21 cellular contexts compared by ENCODE assay signal in genomic region chr5:169064093-169064492, GRCh38.
DNase-seq lines count a peak whose midpoint lies in the region; ATAC-seq, FAIRE-seq and TF ChIP-seq lines count a peak whose summit lies in the region.
"Had no signal": no experiment of that assay in that cellular context is flagged by ENCODE, and none has a peak within 500 bp of the region (broad histone marks: within the 10 kb centered on the region; RNA-seq: fewer than 3 reads in every experiment).

No MANE protein-coding gene starts in this region.

- H3K4me1 Mint-ChIP-seq in stimulated activated naive CD8-positive, alpha-beta T cell treated with anti-CD3 and anti-CD28 coated beads, Interleukin-15, amount 100 ng/mL, for 72 hours, result no peaks in the 10 kb centered on the region
- H3K4me1 Mint-ChIP-seq: stimulated activated effector memory CD8-positive, alpha-beta T cell treated with anti-CD3 and anti-CD28 coated beads, Interleukin-12 subunit alpha, Interleukin-12 subunit beta, amount 100 ng/mL, for 72 hours had no signal

- no peak overlapping the region for H3K4me3 ChIP-seq in endothelial cell of umbilical vein (replicated peaks in 1 of 3; ENCODE audit: insufficient read depth in 1 of 3, low read depth in 1 of 3, low read length in 3 of 3)
- H3K4me3 ChIP-seq: BLaER1, body of pancreas, uterus had no signal

- H3K4me2 ChIP-seq in endothelial cell of umbilical vein (ENCODE audit: insufficient read depth, low read length), result no peak overlapping the region
- H3K4me2 ChIP-seq: BLaER1 had no signal

- intact Hi-C loops in endothelial cell of umbilical vein (cut with micrococcal nuclease), result no loop called here
- intact Hi-C loops in sciatic nerve (cut with DNase I), result no loop called here

- H2AFZ ChIP-seq in endothelial cell of umbilical vein (ENCODE audit: low read depth, low read length), result no peak overlapping the region

- H3K4me3 Mint-ChIP-seq in stimulated activated naive CD8-positive, alpha-beta T cell treated with anti-CD3 and anti-CD28 coated beads, Interleukin-15, amount 100 ng/mL, for 72 hours, result no peak overlapping the region
- H3K4me3 Mint-ChIP-seq: neural crest cell; stimulated activated effector memory CD8-positive, alpha-beta T cell treated with anti-CD3 and anti-CD28 coated beads, Interleukin-12 subunit alpha, Interleukin-12 subunit beta, amount 100 ng/mL, for 72 hours; T-helper 1 cell treated with Interleukin-12 subunit alpha and Interleukin-12 subunit beta and Interleukin-4 antibody, amounts not matched to agents 30 μg/mL and 1 μg/mL, for 36 hours had no signal

- FAIRE-seq in RCC 7860 (lab: Jason Lieb, UNC), result peak; percentile 84
- no peak for FAIRE-seq in endothelial cell of umbilical vein (lab: Jason Lieb, UNC)

- no peaks in the 10 kb centered on the region for H4K20me1 ChIP-seq in endothelial cell of umbilical vein (replicated peaks; ENCODE audit: control insufficient read depth, extremely low read depth, insufficient read depth, low read length)
- H4K20me1 ChIP-seq: BLaER1 had no signal

- peak; percentile 9 for DNase-seq in DMS79 treated with DMSO at 0.1 percent for 48 hours (lab: John Stamatoyannopoulos, UW)
- peak; percentile 66 for DNase-seq in RCC 7860 (ENCODE audit: low spot score)
- DNase-seq in endothelial cell of umbilical vein (ENCODE audit: low read depth, low spot score), result peak; percentile 24
- no peak for DNase-seq in sciatic nerve (ENCODE audit: low spot score)
- no peak for DNase-seq in stimulated activated naive CD8-positive, alpha-beta T cell treated with anti-CD3 and anti-CD28 coated beads, Interleukin-15, amount 100 ng/mL, for 72 hours
- DNase-seq: effector CD8-positive, alpha-beta T cell; Karpas-422; mammary epithelial cell; NCI-H524 treated with DMSO at 0.1 percent for 48 hours had no signal

- TF ChIP-seq POLR2A in endothelial cell of umbilical vein (IDR thresholded peaks at IDR 0.05; ENCODE audit: low read depth, low read length) (no peak), GM18505 (IDR thresholded peaks at IDR 0.05; ENCODE audit: borderline replicate concordance, extremely low read depth, insufficient read depth, insufficient read length) (no peak)

- no peak overlapping the region for H3K27ac ChIP-seq in endothelial cell of umbilical vein (ENCODE audit: insufficient read depth, low read depth, low read length)
- H3K27ac ChIP-seq: BLaER1, body of pancreas, uterus had no signal

- no peaks in the 10 kb centered on the region for H3K9me3 ChIP-seq in endothelial cell of umbilical vein (replicated peaks; ENCODE audit: control insufficient read depth, insufficient read depth, low read length)
- H3K9me3 ChIP-seq: BLaER1, body of pancreas, uterus had no signal

- no peaks in the 10 kb centered on the region for H3K27me3 ChIP-seq in endothelial cell of umbilical vein (ENCODE audit: control insufficient read depth in 2 of 2, insufficient read depth in 2 of 2, low read length in 2 of 2)
- H3K27me3 ChIP-seq: BLaER1, body of pancreas, uterus had no signal

- H3K4me1 ChIP-seq in endothelial cell of umbilical vein (ENCODE audit: control insufficient read depth, extremely low read depth, insufficient read depth, low read length), result no peaks in the 10 kb centered on the region
- H3K4me1 ChIP-seq: BLaER1, body of pancreas, uterus had no signal

- POLR2A ChIA-PET in endothelial cell of umbilical vein (lab: Charles Lee), result no interaction called here

- H3K9me3 Mint-ChIP-seq in stimulated activated naive CD8-positive, alpha-beta T cell treated with anti-CD3 and anti-CD28 coated beads, Interleukin-15, amount 100 ng/mL, for 72 hours, result no peaks in the 10 kb centered on the region
- H3K9me3 Mint-ChIP-seq: neural crest cell; stimulated activated effector memory CD8-positive, alpha-beta T cell treated with anti-CD3 and anti-CD28 coated beads, Interleukin-12 subunit alpha, Interleukin-12 subunit beta, amount 100 ng/mL, for 72 hours; T-helper 1 cell treated with Interleukin-12 subunit alpha and Interleukin-12 subunit beta and Interleukin-4 antibody, amounts not matched to agents 30 μg/mL and 1 μg/mL, for 36 hours; WTC11 had no signal

- H3K36me3 ChIP-seq in endothelial cell of umbilical vein (ENCODE audit: control insufficient read depth in 2 of 2, extremely low read depth in 1 of 2, insufficient read depth in 2 of 2, low read length in 2 of 2), result no peaks in the 10 kb centered on the region
- H3K36me3 ChIP-seq: BLaER1, uterus had no signal

- CTCF ChIA-PET in endothelial cell of umbilical vein (lab: Charles Lee), result no interaction called here

- dilution Hi-C loops in endothelial cell of umbilical vein (cut with MboI; ENCODE audit: extremely low pct_ligation_motif_present, low sequenced_read_pairs), result no loop called here

- H3K9ac ChIP-seq in endothelial cell of umbilical vein (replicated peaks; ENCODE audit: extremely low read depth, insufficient read depth, low read length), result no peak overlapping the region
- H3K9ac ChIP-seq: BLaER1 had no signal

- no TSS peak for BruUV-seq in endothelial cell of umbilical vein (replicated peaks; lab: Mats Ljungman, UMichigan)

- no peaks in the 10 kb centered on the region for H3K9me1 ChIP-seq in endothelial cell of umbilical vein (replicated peaks; ENCODE audit: control insufficient read depth, extremely low read depth, insufficient read depth, low read length)

- TF ChIP-seq CTCF in endothelial cell of umbilical vein (IDR thresholded peaks at IDR 0.05; ENCODE audit: extremely low read depth in 1 of 2, insufficient read depth in 1 of 2, low read depth in 1 of 2, low read length in 2 of 2), result no peak

- no peaks in the 10 kb centered on the region for H3K79me2 ChIP-seq in endothelial cell of umbilical vein (ENCODE audit: control insufficient read depth, insufficient read depth, low read length)

- peaks cover 28% of the 10 kb centered on the region for H3K27me3 Mint-ChIP-seq in stimulated activated naive CD8-positive, alpha-beta T cell treated with anti-CD3 and anti-CD28 coated beads, Interleukin-15, amount 100 ng/mL, for 72 hours

- H3K27ac Mint-ChIP-seq in stimulated activated naive CD8-positive, alpha-beta T cell treated with anti-CD3 and anti-CD28 coated beads, Interleukin-15, amount 100 ng/mL, for 72 hours, result no peak overlapping the region
- H3K27ac Mint-ChIP-seq: stimulated activated effector memory CD8-positive, alpha-beta T cell treated with anti-CD3 and anti-CD28 coated beads, Interleukin-12 subunit alpha, Interleukin-12 subunit beta, amount 100 ng/mL, for 72 hours; T-helper 1 cell treated with Interleukin-12 subunit alpha and Interleukin-12 subunit beta and Interleukin-4 antibody, amounts not matched to agents 30 μg/mL and 1 μg/mL, for 36 hours had no signal

- ATAC-seq in sciatic nerve, result peak; percentile 22
- ATAC-seq in HG03521 (IDR thresholded peaks at IDR 0.05; ENCODE audit: unreplicated experiment), result no peak
- no peak for ATAC-seq in esophagus mucosa
- no peak for ATAC-seq in GM18505 (IDR thresholded peaks at IDR 0.05; ENCODE audit: unreplicated experiment)
- no peak for ATAC-seq in stimulated activated naive CD8-positive, alpha-beta T cell treated with anti-CD3 and anti-CD28 coated beads, Interleukin-15, amount 100 ng/mL, for 72 hours
- ATAC-seq: body of pancreas; HCT116; Panc1; stimulated activated effector memory CD8-positive, alpha-beta T cell treated with anti-CD3 and anti-CD28 coated beads, Interleukin-12 subunit alpha, Interleukin-12 subunit beta, amount 100 ng/mL, for 72 hours had no signal

TF ChIP-seq in endothelial cell of umbilical vein, 7 proteins besides CTCF, POLR2A, EP300 and RAD21:
- TF ChIP-seq POLR2AphosphoS5 (IDR thresholded peaks at IDR 0.05; ENCODE audit: insufficient read depth, low read depth, low read length) (no peak), JUN (IDR thresholded peaks at IDR 0.05; ENCODE audit: borderline replicate concordance, insufficient read depth, insufficient read length, low read depth) (no peak)

Comparison
In these comparisons a context has a peak if more than half of its experiments do, and no peak if none do; other contexts are left out.
1. DNase-seq: peak in DMS79 treated with DMSO at 0.1 percent for 48 hours (single experiment), RCC 7860 (single experiment) and endothelial cell of umbilical vein (single experiment); none in sciatic nerve (single experiment) and stimulated activated naive CD8-positive, alpha-beta T cell treated with anti-CD3 and anti-CD28 coated beads, Interleukin-15, amount 100 ng/mL, for 72 hours (0 of 2).